In the genomic region with DNA sequence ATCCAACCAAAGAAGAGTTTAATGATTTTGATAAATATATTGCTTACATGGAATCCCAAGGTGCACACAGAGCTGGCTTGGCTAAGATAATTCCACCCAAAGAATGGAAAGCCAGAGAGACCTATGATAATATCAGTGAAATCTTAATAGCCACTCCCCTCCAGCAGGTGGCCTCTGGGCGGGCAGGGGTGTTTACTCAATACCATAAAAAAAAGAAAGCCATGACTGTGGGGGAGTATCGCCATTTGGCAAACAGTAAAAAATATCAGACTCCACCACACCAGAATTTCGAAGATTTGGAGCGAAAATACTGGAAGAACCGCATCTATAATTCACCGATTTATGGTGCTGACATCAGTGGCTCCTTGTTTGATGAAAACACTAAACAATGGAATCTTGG, we compare ENCODE assay signal across 1 cellular context.
TF ChIP-seq lines count a peak whose summit lies in the region.

No MANE protein-coding gene starts in this region.

TF ChIP-seq in GM12878, 131 proteins besides CTCF, POLR2A, EP300 and RAD21:
- TF ChIP-seq, protein P1, sequence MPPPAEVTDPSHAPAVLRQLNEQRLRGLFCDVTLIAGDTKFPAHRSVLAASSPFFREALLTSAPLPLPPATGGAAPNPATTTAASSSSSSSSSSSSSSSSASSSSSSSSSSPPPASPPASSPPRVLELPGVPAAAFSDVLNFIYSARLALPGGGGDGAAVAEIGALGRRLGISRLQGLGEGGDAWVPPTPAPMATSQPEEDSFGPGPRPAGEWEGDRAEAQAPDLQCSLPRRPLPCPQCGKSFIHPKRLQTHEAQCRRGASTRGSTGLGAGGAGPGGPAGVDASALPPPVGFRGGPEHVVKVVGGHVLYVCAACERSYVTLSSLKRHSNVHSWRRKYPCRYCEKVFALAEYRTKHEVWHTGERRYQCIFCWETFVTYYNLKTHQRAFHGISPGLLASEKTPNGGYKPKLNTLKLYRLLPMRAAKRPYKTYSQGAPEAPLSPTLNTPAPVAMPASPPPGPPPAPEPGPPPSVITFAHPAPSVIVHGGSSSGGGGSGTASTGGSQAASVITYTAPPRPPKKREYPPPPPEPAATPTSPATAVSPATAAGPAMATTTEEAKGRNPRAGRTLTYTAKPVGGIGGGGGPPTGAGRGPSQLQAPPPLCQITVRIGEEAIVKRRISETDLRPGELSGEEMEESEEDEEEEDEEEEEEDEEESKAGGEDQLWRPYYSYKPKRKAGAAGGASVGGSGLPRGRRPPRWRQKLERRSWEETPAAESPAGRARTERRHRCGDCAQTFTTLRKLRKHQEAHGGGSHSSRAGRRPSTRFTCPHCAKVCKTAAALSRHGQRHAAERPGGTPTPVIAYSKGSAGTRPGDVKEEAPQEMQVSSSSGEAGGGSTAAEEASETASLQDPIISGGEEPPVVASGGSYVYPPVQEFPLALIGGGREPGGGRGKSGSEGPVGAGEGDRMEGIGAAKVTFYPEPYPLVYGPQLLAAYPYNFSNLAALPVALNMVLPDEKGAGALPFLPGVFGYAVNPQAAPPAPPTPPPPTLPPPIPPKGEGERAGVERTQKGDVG (CRISPR knock-in tag; IDR thresholded peaks at IDR 0.05), result no peak
- TF ChIP-seq, protein P2, sequence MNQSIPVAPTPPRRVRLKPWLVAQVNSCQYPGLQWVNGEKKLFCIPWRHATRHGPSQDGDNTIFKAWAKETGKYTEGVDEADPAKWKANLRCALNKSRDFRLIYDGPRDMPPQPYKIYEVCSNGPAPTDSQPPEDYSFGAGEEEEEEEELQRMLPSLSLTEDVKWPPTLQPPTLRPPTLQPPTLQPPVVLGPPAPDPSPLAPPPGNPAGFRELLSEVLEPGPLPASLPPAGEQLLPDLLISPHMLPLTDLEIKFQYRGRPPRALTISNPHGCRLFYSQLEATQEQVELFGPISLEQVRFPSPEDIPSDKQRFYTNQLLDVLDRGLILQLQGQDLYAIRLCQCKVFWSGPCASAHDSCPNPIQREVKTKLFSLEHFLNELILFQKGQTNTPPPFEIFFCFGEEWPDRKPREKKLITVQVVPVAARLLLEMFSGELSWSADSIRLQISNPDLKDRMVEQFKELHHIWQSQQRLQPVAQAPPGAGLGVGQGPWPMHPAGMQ (IDR thresholded peaks at IDR 0.05; ENCODE audit: borderline replicate concordance), result no peak
- TF ChIP-seq, protein P3, sequence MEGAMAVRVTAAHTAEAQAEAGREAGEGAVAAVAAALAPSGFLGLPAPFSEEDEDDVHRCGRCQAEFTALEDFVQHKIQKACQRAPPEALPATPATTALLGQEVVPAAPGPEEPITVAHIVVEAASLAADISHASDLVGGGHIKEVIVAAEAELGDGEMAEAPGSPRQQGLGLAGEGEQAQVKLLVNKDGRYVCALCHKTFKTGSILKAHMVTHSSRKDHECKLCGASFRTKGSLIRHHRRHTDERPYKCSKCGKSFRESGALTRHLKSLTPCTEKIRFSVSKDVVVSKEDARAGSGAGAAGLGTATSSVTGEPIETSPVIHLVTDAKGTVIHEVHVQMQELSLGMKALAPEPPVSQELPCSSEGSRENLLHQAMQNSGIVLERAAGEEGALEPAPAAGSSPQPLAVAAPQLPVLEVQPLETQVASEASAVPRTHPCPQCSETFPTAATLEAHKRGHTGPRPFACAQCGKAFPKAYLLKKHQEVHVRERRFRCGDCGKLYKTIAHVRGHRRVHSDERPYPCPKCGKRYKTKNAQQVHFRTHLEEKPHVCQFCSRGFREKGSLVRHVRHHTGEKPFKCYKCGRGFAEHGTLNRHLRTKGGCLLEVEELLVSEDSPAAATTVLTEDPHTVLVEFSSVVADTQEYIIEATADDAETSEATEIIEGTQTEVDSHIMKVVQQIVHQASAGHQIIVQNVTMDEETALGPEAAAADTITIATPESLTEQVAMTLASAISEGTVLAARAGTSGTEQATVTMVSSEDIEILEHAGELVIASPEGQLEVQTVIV (IDR thresholded peaks at IDR 0.05; ENCODE audit: borderline replicate concordance, partially characterized antibody), result no peak
- no peak for TF ChIP-seq STAT1 (conservative IDR thresholded peaks at IDR 0.05)
- TF ChIP-seq, protein P4, sequence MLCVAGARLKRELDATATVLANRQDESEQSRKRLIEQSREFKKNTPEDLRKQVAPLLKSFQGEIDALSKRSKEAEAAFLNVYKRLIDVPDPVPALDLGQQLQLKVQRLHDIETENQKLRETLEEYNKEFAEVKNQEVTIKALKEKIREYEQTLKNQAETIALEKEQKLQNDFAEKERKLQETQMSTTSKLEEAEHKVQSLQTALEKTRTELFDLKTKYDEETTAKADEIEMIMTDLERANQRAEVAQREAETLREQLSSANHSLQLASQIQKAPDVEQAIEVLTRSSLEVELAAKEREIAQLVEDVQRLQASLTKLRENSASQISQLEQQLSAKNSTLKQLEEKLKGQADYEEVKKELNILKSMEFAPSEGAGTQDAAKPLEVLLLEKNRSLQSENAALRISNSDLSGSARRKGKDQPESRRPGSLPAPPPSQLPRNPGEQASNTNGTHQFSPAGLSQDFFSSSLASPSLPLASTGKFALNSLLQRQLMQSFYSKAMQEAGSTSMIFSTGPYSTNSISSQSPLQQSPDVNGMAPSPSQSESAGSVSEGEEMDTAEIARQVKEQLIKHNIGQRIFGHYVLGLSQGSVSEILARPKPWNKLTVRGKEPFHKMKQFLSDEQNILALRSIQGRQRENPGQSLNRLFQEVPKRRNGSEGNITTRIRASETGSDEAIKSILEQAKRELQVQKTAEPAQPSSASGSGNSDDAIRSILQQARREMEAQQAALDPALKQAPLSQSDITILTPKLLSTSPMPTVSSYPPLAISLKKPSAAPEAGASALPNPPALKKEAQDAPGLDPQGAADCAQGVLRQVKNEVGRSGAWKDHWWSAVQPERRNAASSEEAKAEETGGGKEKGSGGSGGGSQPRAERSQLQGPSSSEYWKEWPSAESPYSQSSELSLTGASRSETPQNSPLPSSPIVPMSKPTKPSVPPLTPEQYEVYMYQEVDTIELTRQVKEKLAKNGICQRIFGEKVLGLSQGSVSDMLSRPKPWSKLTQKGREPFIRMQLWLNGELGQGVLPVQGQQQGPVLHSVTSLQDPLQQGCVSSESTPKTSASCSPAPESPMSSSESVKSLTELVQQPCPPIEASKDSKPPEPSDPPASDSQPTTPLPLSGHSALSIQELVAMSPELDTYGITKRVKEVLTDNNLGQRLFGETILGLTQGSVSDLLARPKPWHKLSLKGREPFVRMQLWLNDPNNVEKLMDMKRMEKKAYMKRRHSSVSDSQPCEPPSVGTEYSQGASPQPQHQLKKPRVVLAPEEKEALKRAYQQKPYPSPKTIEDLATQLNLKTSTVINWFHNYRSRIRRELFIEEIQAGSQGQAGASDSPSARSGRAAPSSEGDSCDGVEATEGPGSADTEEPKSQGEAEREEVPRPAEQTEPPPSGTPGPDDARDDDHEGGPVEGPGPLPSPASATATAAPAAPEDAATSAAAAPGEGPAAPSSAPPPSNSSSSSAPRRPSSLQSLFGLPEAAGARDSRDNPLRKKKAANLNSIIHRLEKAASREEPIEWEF (IDR thresholded peaks at IDR 0.05; ENCODE audit: insufficient replicate concordance, low read depth, low read length), result no peak
- TF ChIP-seq BACH1 (IDR thresholded peaks at IDR 0.05; ENCODE audit: borderline replicate concordance), result no peak
- no peak for TF ChIP-seq IKZF1 (conservative IDR thresholded peaks at IDR 0.05)
- no peak for TF ChIP-seq ZNF24 (IDR thresholded peaks at IDR 0.05)
- TF ChIP-seq NBN (IDR thresholded peaks at IDR 0.05), result no peak
- TF ChIP-seq SREBF2 (IDR thresholded peaks at IDR 0.05; ENCODE audit: low read length), result no peak
- TF ChIP-seq, protein P5, sequence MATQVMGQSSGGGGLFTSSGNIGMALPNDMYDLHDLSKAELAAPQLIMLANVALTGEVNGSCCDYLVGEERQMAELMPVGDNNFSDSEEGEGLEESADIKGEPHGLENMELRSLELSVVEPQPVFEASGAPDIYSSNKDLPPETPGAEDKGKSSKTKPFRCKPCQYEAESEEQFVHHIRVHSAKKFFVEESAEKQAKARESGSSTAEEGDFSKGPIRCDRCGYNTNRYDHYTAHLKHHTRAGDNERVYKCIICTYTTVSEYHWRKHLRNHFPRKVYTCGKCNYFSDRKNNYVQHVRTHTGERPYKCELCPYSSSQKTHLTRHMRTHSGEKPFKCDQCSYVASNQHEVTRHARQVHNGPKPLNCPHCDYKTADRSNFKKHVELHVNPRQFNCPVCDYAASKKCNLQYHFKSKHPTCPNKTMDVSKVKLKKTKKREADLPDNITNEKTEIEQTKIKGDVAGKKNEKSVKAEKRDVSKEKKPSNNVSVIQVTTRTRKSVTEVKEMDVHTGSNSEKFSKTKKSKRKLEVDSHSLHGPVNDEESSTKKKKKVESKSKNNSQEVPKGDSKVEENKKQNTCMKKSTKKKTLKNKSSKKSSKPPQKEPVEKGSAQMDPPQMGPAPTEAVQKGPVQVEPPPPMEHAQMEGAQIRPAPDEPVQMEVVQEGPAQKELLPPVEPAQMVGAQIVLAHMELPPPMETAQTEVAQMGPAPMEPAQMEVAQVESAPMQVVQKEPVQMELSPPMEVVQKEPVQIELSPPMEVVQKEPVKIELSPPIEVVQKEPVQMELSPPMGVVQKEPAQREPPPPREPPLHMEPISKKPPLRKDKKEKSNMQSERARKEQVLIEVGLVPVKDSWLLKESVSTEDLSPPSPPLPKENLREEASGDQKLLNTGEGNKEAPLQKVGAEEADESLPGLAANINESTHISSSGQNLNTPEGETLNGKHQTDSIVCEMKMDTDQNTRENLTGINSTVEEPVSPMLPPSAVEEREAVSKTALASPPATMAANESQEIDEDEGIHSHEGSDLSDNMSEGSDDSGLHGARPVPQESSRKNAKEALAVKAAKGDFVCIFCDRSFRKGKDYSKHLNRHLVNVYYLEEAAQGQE (IDR thresholded peaks at IDR 0.05; ENCODE audit: low read depth, low read length), result no peak
- TF ChIP-seq NRF1 (conservative IDR thresholded peaks at IDR 0.05; ENCODE audit: low read depth, low read length), result no peak
- TF ChIP-seq, protein P6, sequence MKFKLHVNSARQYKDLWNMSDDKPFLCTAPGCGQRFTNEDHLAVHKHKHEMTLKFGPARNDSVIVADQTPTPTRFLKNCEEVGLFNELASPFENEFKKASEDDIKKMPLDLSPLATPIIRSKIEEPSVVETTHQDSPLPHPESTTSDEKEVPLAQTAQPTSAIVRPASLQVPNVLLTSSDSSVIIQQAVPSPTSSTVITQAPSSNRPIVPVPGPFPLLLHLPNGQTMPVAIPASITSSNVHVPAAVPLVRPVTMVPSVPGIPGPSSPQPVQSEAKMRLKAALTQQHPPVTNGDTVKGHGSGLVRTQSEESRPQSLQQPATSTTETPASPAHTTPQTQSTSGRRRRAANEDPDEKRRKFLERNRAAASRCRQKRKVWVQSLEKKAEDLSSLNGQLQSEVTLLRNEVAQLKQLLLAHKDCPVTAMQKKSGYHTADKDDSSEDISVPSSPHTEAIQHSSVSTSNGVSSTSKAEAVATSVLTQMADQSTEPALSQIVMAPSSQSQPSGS (IDR thresholded peaks at IDR 0.05; ENCODE audit: low read length), result no peak
